8 cellular contexts compared by ENCODE assay signal in genomic region chr11:72433455-72434061, GRCh38. TPM values are rescaled to one million over a fixed set of nuclear protein-coding genes. Genes with fewer than 3 reads are reported as not detected.
DNase-seq lines count a peak whose midpoint lies in the region; ATAC-seq and TF ChIP-seq lines count a peak whose summit lies in the region.

No MANE protein-coding gene starts in this region.

- no peaks in the 10 kb centered on the region for H3K27me3 ChIP-seq in prostate gland (replicated peaks; ENCODE audit: insufficient read depth)

- ATAC-seq in GM21528 (IDR thresholded peaks at IDR 0.05; ENCODE audit: low FRiP score, unreplicated experiment) (peak; percentile 3), HG03378 (IDR thresholded peaks at IDR 0.05; ENCODE audit: unreplicated experiment) (no peak)

- no peaks in the 10 kb centered on the region for H3K36me3 ChIP-seq in prostate gland

- intact Hi-C loops in prostate gland (cut with DNase I), result loop anchor here (10.0 kb wide), 1 partner anchor 319 kb away; the partner anchor contains the start of gene ANAPC15

- TF ChIP-seq CTCF in epithelial cell of proximal tubule (conservative IDR thresholded peaks at IDR 0.05; ENCODE audit: low read depth, low read length), result no peak
- no peak for TF ChIP-seq CTCF in prostate gland (IDR thresholded peaks at IDR 0.05)

- no peaks in the 10 kb centered on the region for H3K9me3 ChIP-seq in prostate gland

- H3K27ac ChIP-seq in prostate gland, result peak overlapping the region; percentile 80 to 92

- no peak for TF ChIP-seq POLR2A in prostate gland (IDR thresholded peaks at IDR 0.05)

- 75% methylated on average over 15 of the region's 15 CpGs for WGBS in prostate gland

- H3K4me3 ChIP-seq in epithelial cell of proximal tubule (ENCODE audit: low read depth, low read length) (peak overlapping the region; percentile 91), prostate gland (peak overlapping the region; percentile 69 to 79)

- DNase-seq in RPMI8226, result peak; percentile 33
- DNase-seq in epithelial cell of proximal tubule (ENCODE audit: low read depth), result no peak
- no peak for DNase-seq in prostate gland (ENCODE audit: low spot score)
- no peak for DNase-seq in effector CD4-positive, alpha-beta T cell
- DNase-seq in NCI-H128 (lab: John Stamatoyannopoulos, UW; ENCODE audit: unreplicated experiment), result no peak
- no peak for DNase-seq in NCI-H2196 (lab: John Stamatoyannopoulos, UW; ENCODE audit: unreplicated experiment)

- H3K4me1 ChIP-seq in prostate gland (replicated peaks), result no peaks in the 10 kb centered on the region

RNA-seq across cellular contexts. Expression of gene CLPB, which starts 0.8 kb away (rescaled TPM):
- total RNA-seq in epithelial cell of proximal tubule, result 28.6 and 38.8 TPM in 2 replicates
- total RNA-seq in prostate gland, result 10 to 100 TPM; 14.9 to 47.0 TPM
